ENCODE assay signal across 11 cellular contexts in genomic region chr9:124754289-124754688, GRCh38. TPM values are rescaled to one million over a fixed set of nuclear protein-coding genes. Genes with fewer than 3 reads are reported as not detected.
DNase-seq lines count a peak whose midpoint lies in the region; ATAC-seq and TF ChIP-seq lines count a peak whose summit lies in the region.
"Had no signal": no experiment of that assay in that cellular context is flagged by ENCODE, and none has a peak within 500 bp of the region (broad histone marks: within the 10 kb centered on the region; RNA-seq: fewer than 3 reads in every experiment).

No MANE protein-coding gene starts in this region.

- H3K9me3 ChIP-seq in colonic mucosa: no peaks in the 10 kb centered on the region
- H3K9me3 ChIP-seq in neutrophil: no peaks in the 10 kb centered on the region
- H3K9me3 ChIP-seq: heart right ventricle had no signal

- TF ChIP-seq CTCF in GM12872 (IDR thresholded peaks at IDR 0.05; ENCODE audit: insufficient read depth, low read depth, low read length): peak; percentile 37; the same call in 2 of the 3 replicates
- peak; percentile 36 for TF ChIP-seq CTCF in colonic mucosa (IDR thresholded peaks at IDR 0.05)
- TF ChIP-seq CTCF in neutrophil (IDR thresholded peaks at IDR 0.05): no peak

- H3K4me3 ChIP-seq in colonic mucosa (no peak overlapping the region), neutrophil (ENCODE audit: low read depth in 1 of 2, low read length in 1 of 2) (no peak overlapping the region)
- H3K4me3 ChIP-seq: heart right ventricle had no signal

- no peak overlapping the region for H3K27ac ChIP-seq in colonic mucosa
- peak overlapping the region; percentile 1 for H3K27ac ChIP-seq in neutrophil
- H3K27ac ChIP-seq: heart right ventricle had no signal

- no peaks in the 10 kb centered on the region for H3K36me3 ChIP-seq in colonic mucosa
- no peaks in the 10 kb centered on the region for H3K36me3 ChIP-seq in neutrophil
- H3K36me3 ChIP-seq: heart right ventricle had no signal

- H3K4me1 ChIP-seq in colonic mucosa (no peaks in the 10 kb centered on the region), neutrophil (ENCODE audit: control insufficient read depth in 1 of 2, insufficient read depth in 1 of 2, low read depth in 1 of 2, low read length in 1 of 2) (peaks cover 39 to 41% of the 10 kb centered on the region in 2 experiments)

- ATAC-seq in GM21717 (IDR thresholded peaks at IDR 0.05; ENCODE audit: unreplicated experiment): no peak
- ATAC-seq: heart right ventricle, T-cell had no signal

- intact Hi-C loops in colonic mucosa (cut with DNase I): no loop called here
- intact Hi-C loops in head of caudate nucleus (cut with DNase I): no loop called here

- H3K9ac ChIP-seq in colonic mucosa (ENCODE audit: low read depth in 2 of 2, low read length in 2 of 2): no peak overlapping the region

- DNase-seq in NCI-H69 (lab: John Stamatoyannopoulos, UW) (peak; percentile 55), colonic mucosa (no peak), head of caudate nucleus (no peak), 8988T (no peak)
- DNase-seq: activated naive CD4-positive, alpha-beta T cell; heart right ventricle; NCI-H1105 treated with DMSO at 0.1 percent for 48 hours; T-cell had no signal

- H3K27me3 ChIP-seq in colonic mucosa: no peaks in the 10 kb centered on the region
- no peaks in the 10 kb centered on the region for H3K27me3 ChIP-seq in neutrophil

RNA-seq across cellular contexts. Expression of gene NR6A1, which starts 16.8 kb away (rescaled TPM):
- total RNA-seq in colonic mucosa: 1 to 10 TPM; 4.8 to 4.9 TPM

RNA-seq across cellular contexts. Expression of gene OLFML2A, which starts 22.6 kb away (rescaled TPM):
- total RNA-seq in colonic mucosa: 10 to 100 TPM in 1 of 2 donors, 1 to 10 TPM in 1; 2.9 to 12.1 TPM
